In the genomic region with DNA sequence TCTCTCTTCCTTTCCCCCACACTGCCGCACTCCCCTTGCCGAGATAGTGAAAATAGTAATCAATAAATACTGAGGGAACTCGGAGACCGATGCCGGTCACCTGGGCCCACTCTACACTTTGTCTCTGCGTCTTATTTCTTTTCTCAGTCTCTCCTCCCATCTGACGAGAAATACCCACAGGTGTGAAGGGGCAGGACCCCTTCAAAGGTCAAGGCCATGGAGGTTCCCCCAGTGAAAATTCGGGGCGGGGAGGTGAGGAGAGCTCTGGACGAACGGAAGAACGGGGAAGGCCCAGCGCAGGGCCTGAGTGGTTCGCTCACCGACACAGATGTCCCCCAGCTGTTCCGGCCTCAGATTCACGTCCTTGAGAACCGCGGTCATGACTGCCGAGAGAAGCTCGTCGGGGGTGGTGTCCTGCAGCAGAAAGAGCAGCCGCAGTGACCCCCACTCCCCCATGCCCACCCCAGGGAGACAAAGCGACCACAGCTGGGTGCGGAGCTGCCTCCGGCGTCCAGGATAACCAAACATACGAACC, we compare ENCODE assay signal across 8 cellular contexts. TPM values are rescaled to one million over a fixed set of nuclear protein-coding genes. Genes with fewer than 3 reads are reported as not detected.
DNase-seq lines count a peak whose midpoint lies in the region; ATAC-seq and TF ChIP-seq lines count a peak whose summit lies in the region.

No MANE protein-coding gene starts in this region.

- H3K4me3 Mint-ChIP-seq in activated CD4-positive, alpha-beta memory T cell treated with anti-CD3 and anti-CD28 coated beads, Interleukin-2, amount 10 ng/mL, durations not matched to agents 7 days and 5 days, result peak overlapping the region; percentile 90

- 1 to 2% (median 1%) methylated on average over 14 to 28 of the region's 28 CpGs for WGBS in heart left ventricle, 4 donors

- H3K36me3 ChIP-seq in heart left ventricle (peaks cover 0 to 51% (median 40%) of the 10 kb centered on the region in 9 donors), rectal smooth muscle tissue (ENCODE audit: control insufficient read depth, insufficient read depth, low read length) (peaks cover 21% of the 10 kb centered on the region)

- ATAC-seq in GM21529 (IDR thresholded peaks at IDR 0.05; ENCODE audit: unreplicated experiment), result peak; percentile 12
- ATAC-seq in heart left ventricle, result peak in 1 of 4 donors; percentile 15
- ATAC-seq in HG02970 (IDR thresholded peaks at IDR 0.05; ENCODE audit: low FRiP score, unreplicated experiment), result no peak
- ATAC-seq in HG02884 (IDR thresholded peaks at IDR 0.05; ENCODE audit: unreplicated experiment), result no peak

- peak overlapping the region; percentile 91 for H3K27ac Mint-ChIP-seq in activated CD4-positive, alpha-beta memory T cell treated with anti-CD3 and anti-CD28 coated beads, Interleukin-2, amount 10 ng/mL, durations not matched to agents 7 days and 5 days

- no peaks in the 10 kb centered on the region for H3K27me3 Mint-ChIP-seq in activated CD4-positive, alpha-beta memory T cell treated with anti-CD3 and anti-CD28 coated beads, Interleukin-2, amount 10 ng/mL, durations not matched to agents 7 days and 5 days

- H3K4me1 Mint-ChIP-seq in activated CD4-positive, alpha-beta memory T cell treated with anti-CD3 and anti-CD28 coated beads, Interleukin-2, amount 10 ng/mL, durations not matched to agents 7 days and 5 days, result peaks cover 68% of the 10 kb centered on the region

- H3K4me3 ChIP-seq in AG04450 (ENCODE audit: low read depth, low read length), result peak overlapping the region; percentile 88
- peak overlapping the region; percentile 70 to 99 (median 94) for H3K4me3 ChIP-seq in heart left ventricle
- H3K4me3 ChIP-seq in rectal smooth muscle tissue (ENCODE audit: low read length), result peak overlapping the region; percentile 86

- peaks cover 63% of the 10 kb centered on the region for H3K36me3 Mint-ChIP-seq in activated CD4-positive, alpha-beta memory T cell treated with anti-CD3 and anti-CD28 coated beads, Interleukin-2, amount 10 ng/mL, durations not matched to agents 7 days and 5 days (ENCODE audit: low read depth)

- no peak for TF ChIP-seq POLR2A in heart left ventricle (IDR thresholded peaks at IDR 0.05)

- POLR2A ChIA-PET in AG04450 (lab: Yijun Ruan, JAX), result interaction anchor here (1.1 to 2.2 kb wide), 4 partner anchors 8 to 111 kb away, joined by 3 to 27 read pairs (median 5); a partner anchor contains a TSS
- POLR2A ChIA-PET in activated CD4-positive, alpha-beta memory T cell treated with anti-CD3 and anti-CD28 coated beads, Interleukin-2, amount 10 ng/mL, durations not matched to agents 7 days and 5 days (lab: Charles Lee), result interaction anchor here (0.5 to 8.6 kb wide), 19 partner anchors 8 to 1142 kb away, joined by 3 to 286 read pairs (median 6); a partner anchor contains a TSS

- H3K9me3 ChIP-seq in AG04450 (ENCODE audit: control insufficient read depth, insufficient read depth, low read length) (no peaks in the 10 kb centered on the region; the same call in 1 of the 2 replicates), heart left ventricle (no peaks in the 10 kb centered on the region)

- peak overlapping the region; percentile 4 for H3K9ac ChIP-seq in rectal smooth muscle tissue (ENCODE audit: low read length)

- CTCF ChIA-PET in AG04450 (lab: Charles Lee), result interaction anchor here (1.0 to 2.6 kb wide), 5 partner anchors 111 to 360 kb away, joined by 3 to 13 read pairs (median 8); a partner anchor contains a TSS
- CTCF ChIA-PET in activated CD4-positive, alpha-beta memory T cell treated with anti-CD3 and anti-CD28 coated beads, Interleukin-2, amount 10 ng/mL, durations not matched to agents 7 days and 5 days (lab: Charles Lee), result interaction anchor here (0.8 to 2.3 kb wide), 8 partner anchors 17 to 343 kb away, joined by 3 to 37 read pairs (median 4); a partner anchor contains a TSS

- no peaks in the 10 kb centered on the region for H3K9me3 Mint-ChIP-seq in activated CD4-positive, alpha-beta memory T cell treated with anti-CD3 and anti-CD28 coated beads, Interleukin-2, amount 10 ng/mL, durations not matched to agents 7 days and 5 days

- intact Hi-C loops in heart left ventricle (cut with DNase I), result loop anchor here in 5 of 10 donors (2.0 to 10.0 kb wide), 7 partner anchors 28 to 338 kb away; a partner anchor contains a TSS

- H3K4me1 ChIP-seq in heart left ventricle (peaks cover 0 to 65% (median 35%) of the 10 kb centered on the region in 12 donors), rectal smooth muscle tissue (ENCODE audit: control insufficient read depth, insufficient read depth, low read length) (peaks cover 16% of the 10 kb centered on the region)

- DNase-seq in AG04450 (ENCODE audit: low read depth, low spot score), result peak; percentile 8
- peak; percentile 31 for DNase-seq in activated CD4-positive, alpha-beta memory T cell treated with anti-CD3 and anti-CD28 coated beads, Interleukin-2, amount 10 ng/mL, durations not matched to agents 7 days and 5 days
- DNase-seq in heart left ventricle, result peak in 2 of 5 donors; percentile 52 to 59
- DNase-seq in NCI-H2196 treated with DMSO at 0.1 percent for 48 hours (lab: John Stamatoyannopoulos, UW; ENCODE audit: unreplicated experiment), result no peak

- no peaks in the 10 kb centered on the region for H3K27me3 ChIP-seq in AG04450 (ENCODE audit: control insufficient read depth, insufficient read depth, low read length)
- no peaks in the 10 kb centered on the region for H3K27me3 ChIP-seq in heart left ventricle
- no peaks in the 10 kb centered on the region for H3K27me3 ChIP-seq in rectal smooth muscle tissue (ENCODE audit: control insufficient read depth, insufficient read depth, low read length)

- H3K27ac ChIP-seq in AG04450 (ENCODE audit: low read depth, low read length) (peak overlapping the region; percentile 61), heart left ventricle (peak overlapping the region; percentile 41 to 96 (median 88)), rectal smooth muscle tissue (ENCODE audit: low read depth, low read length) (peak overlapping the region; percentile 79)

- TF ChIP-seq CTCF in AG04450 (IDR thresholded peaks at IDR 0.05; ENCODE audit: low read depth, low read length), result no peak
- no peak for TF ChIP-seq CTCF in heart left ventricle (IDR thresholded peaks at IDR 0.05)

RNA-seq across cellular contexts. Expression of a gene that starts 0.6 kb away (rescaled TPM):
- 47.6 and 50.9 TPM in 2 replicates for polyA plus RNA-seq in AG04450 (2011; rRNA removed)
- 39.0 and 51.0 TPM in 2 replicates for polyA minus RNA-seq in AG04450 (2011; rRNA and poly(A)+ RNA removed)
- total RNA-seq in activated CD4-positive, alpha-beta memory T cell treated with anti-CD3 and anti-CD28 coated beads, Interleukin-2, amount 10 ng/mL, durations not matched to agents 7 days and 5 days, result 10 to 100 TPM; 76.8 to 77.5 TPM
- 100 to 1,000 TPM in 7 of 9 donors, 10 to 100 TPM in 2; 84.4 to 139 (median 105) TPM for total RNA-seq in heart left ventricle
- 100 to 1,000 TPM in 1 of 2 donors, 10 to 100 TPM in 1; 62.7 to 136 TPM for polyA plus RNA-seq in heart left ventricle

RNA-seq across cellular contexts. Expression of a gene that starts 2.1 kb away (rescaled TPM):
- polyA plus RNA-seq in AG04450 (2011; rRNA removed) (32.4 and 47.0 TPM in 2 replicates), heart left ventricle (10 to 100 TPM in 1 of 2 donors, 1 to 10 TPM in 1; 3.7 to 11.7 TPM)
- polyA minus RNA-seq in AG04450 (2011; rRNA and poly(A)+ RNA removed), result 41.1 and 50.9 TPM in 2 replicates
- 10 to 100 TPM; 87.9 to 91.3 TPM for total RNA-seq in activated CD4-positive, alpha-beta memory T cell treated with anti-CD3 and anti-CD28 coated beads, Interleukin-2, amount 10 ng/mL, durations not matched to agents 7 days and 5 days
- 10 to 100 TPM in 3 of 9 donors, 1 to 10 TPM in 6; 5.4 to 47.2 (median 8.2) TPM for total RNA-seq in heart left ventricle

RNA-seq across cellular contexts. Expression of a gene that starts 29.0 kb away (rescaled TPM):
- 34.7 and 42.3 TPM in 2 replicates for polyA plus RNA-seq in AG04450 (2011; rRNA removed)
- 28.7 and 34.5 TPM in 2 replicates for polyA minus RNA-seq in AG04450 (2011; rRNA and poly(A)+ RNA removed)
- 10 to 100 TPM; 67.5 to 71.3 TPM for total RNA-seq in activated CD4-positive, alpha-beta memory T cell treated with anti-CD3 and anti-CD28 coated beads, Interleukin-2, amount 10 ng/mL, durations not matched to agents 7 days and 5 days
- 10 to 100 TPM; 21.4 to 38.3 (median 31.7) TPM for total RNA-seq in heart left ventricle
- polyA plus RNA-seq in heart left ventricle, result 10 to 100 TPM; 10.4 to 32.6 TPM
